ENCODE assay signal across 2 cellular contexts in genomic region chr6:33693186-33694158, GRCh38.
TF ChIP-seq lines count a peak whose summit lies in the region.

No MANE protein-coding gene starts in this region.

TF ChIP-seq in SK-N-SH treated with all-trans-retinoic acid at 6 μM for 48 hours, 23 proteins besides CTCF, POLR2A, EP300 and RAD21 (continued from another document):
- TF ChIP-seq, protein P1, sequence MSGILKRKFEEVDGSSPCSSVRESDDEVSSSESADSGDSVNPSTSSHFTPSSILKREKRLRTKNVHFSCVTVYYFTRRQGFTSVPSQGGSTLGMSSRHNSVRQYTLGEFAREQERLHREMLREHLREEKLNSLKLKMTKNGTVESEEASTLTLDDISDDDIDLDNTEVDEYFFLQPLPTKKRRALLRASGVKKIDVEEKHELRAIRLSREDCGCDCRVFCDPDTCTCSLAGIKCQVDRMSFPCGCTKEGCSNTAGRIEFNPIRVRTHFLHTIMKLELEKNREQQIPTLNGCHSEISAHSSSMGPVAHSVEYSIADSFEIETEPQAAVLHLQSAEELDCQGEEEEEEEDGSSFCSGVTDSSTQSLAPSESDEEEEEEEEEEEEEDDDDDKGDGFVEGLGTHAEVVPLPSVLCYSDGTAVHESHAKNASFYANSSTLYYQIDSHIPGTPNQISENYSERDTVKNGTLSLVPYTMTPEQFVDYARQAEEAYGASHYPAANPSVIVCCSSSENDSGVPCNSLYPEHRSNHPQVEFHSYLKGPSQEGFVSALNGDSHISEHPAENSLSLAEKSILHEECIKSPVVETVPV (CRISPR knock-in tag; IDR thresholded peaks at IDR 0.05): no peak
- no peak for TF ChIP-seq ZC3H10 (CRISPR knock-in tag; IDR thresholded peaks at IDR 0.05)
- no peak for TF ChIP-seq BACH2 (CRISPR knock-in tag; IDR thresholded peaks at IDR 0.05; ENCODE audit: borderline replicate concordance)
- TF ChIP-seq, protein P2, sequence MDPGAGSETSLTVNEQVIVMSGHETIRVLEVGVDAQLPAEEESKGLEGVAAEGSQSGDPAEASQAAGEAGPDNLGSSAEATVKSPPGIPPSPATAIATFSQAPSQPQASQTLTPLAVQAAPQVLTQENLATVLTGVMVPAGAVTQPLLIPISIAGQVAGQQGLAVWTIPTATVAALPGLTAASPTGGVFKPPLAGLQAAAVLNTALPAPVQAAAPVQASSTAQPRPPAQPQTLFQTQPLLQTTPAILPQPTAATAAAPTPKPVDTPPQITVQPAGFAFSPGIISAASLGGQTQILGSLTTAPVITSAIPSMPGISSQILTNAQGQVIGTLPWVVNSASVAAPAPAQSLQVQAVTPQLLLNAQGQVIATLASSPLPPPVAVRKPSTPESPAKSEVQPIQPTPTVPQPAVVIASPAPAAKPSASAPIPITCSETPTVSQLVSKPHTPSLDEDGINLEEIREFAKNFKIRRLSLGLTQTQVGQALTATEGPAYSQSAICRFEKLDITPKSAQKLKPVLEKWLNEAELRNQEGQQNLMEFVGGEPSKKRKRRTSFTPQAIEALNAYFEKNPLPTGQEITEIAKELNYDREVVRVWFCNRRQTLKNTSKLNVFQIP (CRISPR knock-in tag; IDR thresholded peaks at IDR 0.05; ENCODE audit: borderline replicate concordance, low read depth): no peak
- TF ChIP-seq, protein P3, sequence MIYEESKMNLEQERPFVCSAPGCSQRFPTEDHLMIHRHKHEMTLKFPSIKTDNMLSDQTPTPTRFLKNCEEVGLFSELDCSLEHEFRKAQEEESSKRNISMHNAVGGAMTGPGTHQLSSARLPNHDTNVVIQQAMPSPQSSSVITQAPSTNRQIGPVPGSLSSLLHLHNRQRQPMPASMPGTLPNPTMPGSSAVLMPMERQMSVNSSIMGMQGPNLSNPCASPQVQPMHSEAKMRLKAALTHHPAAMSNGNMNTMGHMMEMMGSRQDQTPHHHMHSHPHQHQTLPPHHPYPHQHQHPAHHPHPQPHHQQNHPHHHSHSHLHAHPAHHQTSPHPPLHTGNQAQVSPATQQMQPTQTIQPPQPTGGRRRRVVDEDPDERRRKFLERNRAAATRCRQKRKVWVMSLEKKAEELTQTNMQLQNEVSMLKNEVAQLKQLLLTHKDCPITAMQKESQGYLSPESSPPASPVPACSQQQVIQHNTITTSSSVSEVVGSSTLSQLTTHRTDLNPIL (CRISPR knock-in tag; IDR thresholded peaks at IDR 0.05; ENCODE audit: low read depth): no peak
- TF ChIP-seq SNAI2 (CRISPR knock-in tag; IDR thresholded peaks at IDR 0.05): no peak
- TF ChIP-seq TSHZ2 (CRISPR knock-in tag; IDR thresholded peaks at IDR 0.05): no peak
- no peak for TF ChIP-seq OSR1 (CRISPR knock-in tag; IDR thresholded peaks at IDR 0.05)
- TF ChIP-seq ARNTL (CRISPR knock-in tag; IDR thresholded peaks at IDR 0.05; ENCODE audit: borderline replicate concordance, low read depth): no peak
- TF ChIP-seq ZNF8 (CRISPR knock-in tag; IDR thresholded peaks at IDR 0.05): no peak
- TF ChIP-seq ZNF70 (CRISPR knock-in tag; IDR thresholded peaks at IDR 0.05): no peak
- TF ChIP-seq, protein P4, sequence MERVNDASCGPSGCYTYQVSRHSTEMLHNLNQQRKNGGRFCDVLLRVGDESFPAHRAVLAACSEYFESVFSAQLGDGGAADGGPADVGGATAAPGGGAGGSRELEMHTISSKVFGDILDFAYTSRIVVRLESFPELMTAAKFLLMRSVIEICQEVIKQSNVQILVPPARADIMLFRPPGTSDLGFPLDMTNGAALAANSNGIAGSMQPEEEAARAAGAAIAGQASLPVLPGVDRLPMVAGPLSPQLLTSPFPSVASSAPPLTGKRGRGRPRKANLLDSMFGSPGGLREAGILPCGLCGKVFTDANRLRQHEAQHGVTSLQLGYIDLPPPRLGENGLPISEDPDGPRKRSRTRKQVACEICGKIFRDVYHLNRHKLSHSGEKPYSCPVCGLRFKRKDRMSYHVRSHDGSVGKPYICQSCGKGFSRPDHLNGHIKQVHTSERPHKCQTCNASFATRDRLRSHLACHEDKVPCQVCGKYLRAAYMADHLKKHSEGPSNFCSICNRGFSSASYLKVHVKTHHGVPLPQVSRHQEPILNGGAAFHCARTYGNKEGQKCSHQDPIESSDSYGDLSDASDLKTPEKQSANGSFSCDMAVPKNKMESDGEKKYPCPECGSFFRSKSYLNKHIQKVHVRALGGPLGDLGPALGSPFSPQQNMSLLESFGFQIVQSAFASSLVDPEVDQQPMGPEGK (CRISPR knock-in tag; IDR thresholded peaks at IDR 0.05; ENCODE audit: borderline replicate concordance): no peak
- no peak for TF ChIP-seq GLIS3 (CRISPR knock-in tag; IDR thresholded peaks at IDR 0.05)

TF ChIP-seq in WTC11, 78 proteins besides CTCF, POLR2A, EP300 and RAD21 (continued from another document):
- TF ChIP-seq, protein P5, sequence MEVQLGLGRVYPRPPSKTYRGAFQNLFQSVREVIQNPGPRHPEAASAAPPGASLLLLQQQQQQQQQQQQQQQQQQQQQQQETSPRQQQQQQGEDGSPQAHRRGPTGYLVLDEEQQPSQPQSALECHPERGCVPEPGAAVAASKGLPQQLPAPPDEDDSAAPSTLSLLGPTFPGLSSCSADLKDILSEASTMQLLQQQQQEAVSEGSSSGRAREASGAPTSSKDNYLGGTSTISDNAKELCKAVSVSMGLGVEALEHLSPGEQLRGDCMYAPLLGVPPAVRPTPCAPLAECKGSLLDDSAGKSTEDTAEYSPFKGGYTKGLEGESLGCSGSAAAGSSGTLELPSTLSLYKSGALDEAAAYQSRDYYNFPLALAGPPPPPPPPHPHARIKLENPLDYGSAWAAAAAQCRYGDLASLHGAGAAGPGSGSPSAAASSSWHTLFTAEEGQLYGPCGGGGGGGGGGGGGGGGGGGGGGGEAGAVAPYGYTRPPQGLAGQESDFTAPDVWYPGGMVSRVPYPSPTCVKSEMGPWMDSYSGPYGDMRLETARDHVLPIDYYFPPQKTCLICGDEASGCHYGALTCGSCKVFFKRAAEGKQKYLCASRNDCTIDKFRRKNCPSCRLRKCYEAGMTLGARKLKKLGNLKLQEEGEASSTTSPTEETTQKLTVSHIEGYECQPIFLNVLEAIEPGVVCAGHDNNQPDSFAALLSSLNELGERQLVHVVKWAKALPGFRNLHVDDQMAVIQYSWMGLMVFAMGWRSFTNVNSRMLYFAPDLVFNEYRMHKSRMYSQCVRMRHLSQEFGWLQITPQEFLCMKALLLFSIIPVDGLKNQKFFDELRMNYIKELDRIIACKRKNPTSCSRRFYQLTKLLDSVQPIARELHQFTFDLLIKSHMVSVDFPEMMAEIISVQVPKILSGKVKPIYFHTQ (CRISPR knock-in tag; IDR thresholded peaks at IDR 0.05): no peak
- no peak for TF ChIP-seq ZNF138 (CRISPR knock-in tag; conservative IDR thresholded peaks at IDR 0.05)
- TF ChIP-seq NR2C2 (CRISPR knock-in tag; IDR thresholded peaks at IDR 0.05): no peak
- TF ChIP-seq MAX (CRISPR knock-in tag; IDR thresholded peaks at IDR 0.05): no peak
- TF ChIP-seq GABPB1 (CRISPR knock-in tag; IDR thresholded peaks at IDR 0.05): no peak
- TF ChIP-seq RORB (CRISPR knock-in tag; IDR thresholded peaks at IDR 0.05): no peak
TF ChIP-seq in WTC11: peak in this region for 0.
